11 cellular contexts compared by ENCODE assay signal in genomic region chr4:2923678-2924173, GRCh38. TPM values are rescaled to one million over a fixed set of nuclear protein-coding genes. Genes with fewer than 3 reads are reported as not detected.
DNase-seq lines count a peak whose midpoint lies in the region; ATAC-seq lines count a peak whose summit lies in the region.
"Had no signal": no experiment of that assay in that cellular context is flagged by ENCODE, and none has a peak within 500 bp of the region (broad histone marks: within the 10 kb centered on the region; RNA-seq: fewer than 3 reads in every experiment).

No MANE protein-coding gene starts in this region.

- no peak overlapping the region for H3K4me3 ChIP-seq in skin epidermis
- H3K4me3 ChIP-seq: body of pancreas had no signal

- no peak for DNase-seq in activated CD4-positive, alpha-beta T cell treated with anti-CD3 and anti-CD28 coated beads, Interleukin-2, amount 10 ng/mL, durations not matched to agents 7 days and 5 days
- DNase-seq in activated CD4-positive, alpha-beta T cell treated with anti-CD3 and anti-CD28 coated beads for 4 hours: no peak
- DNase-seq in T-helper 17 cell: no peak
- DNase-seq: body of pancreas, Kasumi-1, SHP77 had no signal

- ATAC-seq in T-helper 17 cell (no peak), esophagus mucosa (peak; percentile 53), HG02884 (IDR thresholded peaks at IDR 0.05; ENCODE audit: unreplicated experiment) (no peak), GM19452 (IDR thresholded peaks at IDR 0.05; ENCODE audit: unreplicated experiment) (no peak), HG03025 (IDR thresholded peaks at IDR 0.05; ENCODE audit: low FRiP score, unreplicated experiment) (no peak)

- H3K9me3 Mint-ChIP-seq in activated CD4-positive, alpha-beta T cell treated with anti-CD3 and anti-CD28 coated beads, Interleukin-2, amount 10 ng/mL, durations not matched to agents 7 days and 5 days: peaks cover 4% of the 10 kb centered on the region

- no peaks in the 10 kb centered on the region for H3K27me3 Mint-ChIP-seq in activated CD4-positive, alpha-beta T cell treated with anti-CD3 and anti-CD28 coated beads, Interleukin-2, amount 10 ng/mL, durations not matched to agents 7 days and 5 days
- H3K27me3 Mint-ChIP-seq in T-helper 17 cell: no peaks in the 10 kb centered on the region

- peaks cover 37% of the 10 kb centered on the region for H3K4me1 Mint-ChIP-seq in activated CD4-positive, alpha-beta T cell treated with anti-CD3 and anti-CD28 coated beads, Interleukin-2, amount 10 ng/mL, durations not matched to agents 7 days and 5 days
- H3K4me1 Mint-ChIP-seq in T-helper 17 cell: peaks cover 32% of the 10 kb centered on the region

- no peaks in the 10 kb centered on the region for H3K9me3 ChIP-seq in T-helper 17 cell (ENCODE audit: control insufficient read depth, low read length, poor library complexity, severe bottlenecking)
- H3K9me3 ChIP-seq: body of pancreas had no signal

- H3K27ac Mint-ChIP-seq in activated CD4-positive, alpha-beta T cell treated with anti-CD3 and anti-CD28 coated beads, Interleukin-2, amount 10 ng/mL, durations not matched to agents 7 days and 5 days: peak overlapping the region; percentile 85
- H3K27ac Mint-ChIP-seq in T-helper 17 cell: peak overlapping the region; percentile 92

- CTCF ChIA-PET in activated CD4-positive, alpha-beta T cell treated with anti-CD3 and anti-CD28 coated beads, Interleukin-2, amount 10 ng/mL, durations not matched to agents 7 days and 5 days (lab: Charles Lee): interaction anchor here (0.5 to 1.4 kb wide), 3 partner anchors 30 to 160 kb away, joined by 3 read pairs; no protein-coding TSS in a partner anchor

- peaks cover 63% of the 10 kb centered on the region for H3K36me3 Mint-ChIP-seq in activated CD4-positive, alpha-beta T cell treated with anti-CD3 and anti-CD28 coated beads, Interleukin-2, amount 10 ng/mL, durations not matched to agents 7 days and 5 days (ENCODE audit: low read depth)
- peaks cover 8% of the 10 kb centered on the region for H3K36me3 Mint-ChIP-seq in T-helper 17 cell (ENCODE audit: low read depth)

- peak overlapping the region in 14 of 21 experiments; percentile 30 to 75 (median 52) for H3K27ac ChIP-seq in skin epidermis

- no peak overlapping the region for H3K4me3 Mint-ChIP-seq in activated CD4-positive, alpha-beta T cell treated with anti-CD3 and anti-CD28 coated beads, Interleukin-2, amount 10 ng/mL, durations not matched to agents 7 days and 5 days
- peak overlapping the region; percentile 72 for H3K4me3 Mint-ChIP-seq in T-helper 17 cell

- POLR2A ChIA-PET in activated CD4-positive, alpha-beta T cell treated with anti-CD3 and anti-CD28 coated beads, Interleukin-2, amount 10 ng/mL, durations not matched to agents 7 days and 5 days (lab: Charles Lee): no interaction called here

RNA-seq across cellular contexts. Expression of gene NOP14, which starts 39.5 kb away (rescaled TPM):
- total RNA-seq in activated CD4-positive, alpha-beta T cell treated with anti-CD3 and anti-CD28 coated beads, Interleukin-2, amount 10 ng/mL, durations not matched to agents 7 days and 5 days: 10 to 100 TPM; 49.1 to 50.7 TPM
- total RNA-seq in T-helper 17 cell (10 to 100 TPM; 32.8 to 34.0 TPM), esophagus mucosa (28.7 TPM)

RNA-seq across cellular contexts. Expression of gene GRK4, which starts 39.6 kb away (rescaled TPM):
- total RNA-seq in activated CD4-positive, alpha-beta T cell treated with anti-CD3 and anti-CD28 coated beads, Interleukin-2, amount 10 ng/mL, durations not matched to agents 7 days and 5 days: 1 to 10 TPM; 2.5 to 5.2 TPM
- total RNA-seq in T-helper 17 cell (1 to 10 TPM; 1.7 to 3.6 TPM), esophagus mucosa (2.0 TPM)
